8 cellular contexts compared by ENCODE assay signal in the genomic region with DNA sequence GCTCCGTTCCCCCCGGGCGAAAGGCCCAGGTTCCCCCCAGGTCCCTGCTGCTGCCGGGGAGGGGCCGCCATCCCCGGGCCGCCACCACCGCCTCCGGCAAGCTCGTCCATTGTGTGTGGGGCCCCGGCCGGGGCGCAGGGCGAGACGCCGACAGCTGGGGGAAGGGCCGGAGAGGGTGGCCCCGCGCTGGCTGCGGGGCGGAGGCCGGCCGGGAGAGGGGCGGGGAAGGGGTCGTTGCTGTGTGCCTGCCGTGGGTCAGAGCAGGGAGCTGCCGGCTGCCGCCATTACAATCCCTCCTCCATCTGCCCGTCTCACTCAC. TPM values are rescaled to one million over a fixed set of nuclear protein-coding genes. Genes with fewer than 3 reads are reported as not detected.
A peak's percentile ranks its signal among the peaks of the same experiment; 100 is the strongest.
DNase-seq lines count a peak whose midpoint lies in the region; ATAC-seq and TF ChIP-seq lines count a peak whose summit lies in the region.

A gene with protein sequence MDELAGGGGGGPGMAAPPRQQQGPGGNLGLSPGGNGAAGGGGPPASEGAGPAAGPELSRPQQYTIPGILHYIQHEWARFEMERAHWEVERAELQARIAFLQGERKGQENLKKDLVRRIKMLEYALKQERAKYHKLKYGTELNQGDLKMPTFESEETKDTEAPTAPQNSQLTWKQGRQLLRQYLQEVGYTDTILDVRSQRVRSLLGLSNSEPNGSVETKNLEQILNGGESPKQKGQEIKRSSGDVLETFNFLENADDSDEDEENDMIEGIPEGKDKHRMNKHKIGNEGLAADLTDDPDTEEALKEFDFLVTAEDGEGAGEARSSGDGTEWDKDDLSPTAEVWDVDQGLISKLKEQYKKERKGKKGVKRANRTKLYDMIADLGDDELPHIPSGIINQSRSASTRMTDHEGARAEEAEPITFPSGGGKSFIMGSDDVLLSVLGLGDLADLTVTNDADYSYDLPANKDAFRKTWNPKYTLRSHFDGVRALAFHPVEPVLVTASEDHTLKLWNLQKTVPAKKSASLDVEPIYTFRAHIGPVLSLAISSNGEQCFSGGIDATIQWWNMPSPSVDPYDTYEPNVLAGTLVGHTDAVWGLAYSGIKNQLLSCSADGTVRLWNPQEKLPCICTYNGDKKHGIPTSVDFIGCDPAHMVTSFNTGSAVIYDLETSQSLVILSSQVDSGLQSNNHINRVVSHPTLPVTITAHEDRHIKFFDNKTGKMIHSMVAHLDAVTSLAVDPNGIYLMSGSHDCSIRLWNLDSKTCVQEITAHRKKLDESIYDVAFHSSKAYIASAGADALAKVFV (minus strand): TSS at position 304 of the 319 bp plus-strand sequence. CDS start 194 bp downstream, at position 110.

- H3K4me3 Mint-ChIP-seq in central memory CD8-positive, alpha-beta T cell, result peak within 1 kb of the TSS; percentile 99

- H3K36me3 Mint-ChIP-seq in central memory CD8-positive, alpha-beta T cell (ENCODE audit: insufficient read depth), result peaks cover 22% of the 10 kb centered on the region

- H3K9me3 Mint-ChIP-seq in central memory CD8-positive, alpha-beta T cell, result no peaks in the 10 kb centered on the region

- TF ChIP-seq EP300 in transverse colon (IDR thresholded peaks at IDR 0.05; ENCODE audit: low read depth), result no peak

- TF ChIP-seq CTCF in transverse colon (IDR thresholded peaks at IDR 0.05), result no peak

- H3K4me1 ChIP-seq in BLaER1 (peaks cover 15% of the 10 kb centered on the region), HUES64 (ENCODE audit: insufficient read depth, low read length) (peaks cover 16% of the 10 kb centered on the region), transverse colon (peaks cover 0 to 38% (median 24%) of the 10 kb centered on the region in 4 donors)

- H3K27me3 ChIP-seq in BLaER1 (no peaks in the 10 kb centered on the region), HUES64 (ENCODE audit: insufficient read depth, low read length) (no peaks in the 10 kb centered on the region), transverse colon (no peaks in the 10 kb centered on the region)

- H3K27me3 Mint-ChIP-seq in central memory CD8-positive, alpha-beta T cell, result no peaks in the 10 kb centered on the region

- H3K36me3 ChIP-seq in BLaER1 (peaks cover 16% of the 10 kb centered on the region), HUES64 (ENCODE audit: insufficient read depth, low read length) (peaks cover 12% of the 10 kb centered on the region), transverse colon (no peaks in the 10 kb centered on the region)

- ATAC-seq in central memory CD8-positive, alpha-beta T cell (replicated peaks; ENCODE audit: extremely low read depth, poor library complexity, severe bottlenecking), result peak; percentile 31

- intact Hi-C loops in transverse colon (cut with DNase I; ENCODE audit: low total_unique reads) (no loop called here), head of caudate nucleus (cut with DNase I) (loop anchor here (5.0 kb wide), 1 partner anchor 181 kb away; a partner anchor contains a TSS)

- H3K27ac ChIP-seq in BLaER1 (peak within 1 kb of the TSS; percentile 98), HUES64 (ENCODE audit: low read depth, low read length) (peak within 1 kb of the TSS; percentile 97), transverse colon (peak within 1 kb of the TSS; percentile 94 to 100 (median 98))

- DNase-seq in central memory CD8-positive, alpha-beta T cell (ENCODE audit: low spot score in 2 of 2), result no peak
- DNase-seq in lung microvascular endothelial cell (ENCODE audit: low read depth in 2 of 2) (no peak), transverse colon (no peak), head of caudate nucleus (no peak), AML-193 (lab: John Stamatoyannopoulos, UW) (no peak), NCI-H1105 treated with DMSO at 0.1 percent for 48 hours (lab: John Stamatoyannopoulos, UW) (no peak)

- in situ Hi-C loops in transverse colon (cut with MboI; ENCODE audit: low pct_ligation_motif_present in 1 of 4, low pct_unique_long_range_greater_than_20kb in 1 of 4, low sequenced_read_pairs in 3 of 4), result no loop called here

- peak within 1 kb of the TSS; percentile 87 for H3K4me2 ChIP-seq in BLaER1

- peaks cover 54% of the 10 kb centered on the region for H3K4me1 Mint-ChIP-seq in central memory CD8-positive, alpha-beta T cell

- H3K9ac ChIP-seq in BLaER1, result peak within 1 kb of the TSS; percentile 99
- peak within 1 kb of the TSS; percentile 96 for H3K9ac ChIP-seq in HUES64 (ENCODE audit: low read depth, low read length)

- peaks cover 44% of the 10 kb centered on the region for H4K20me1 ChIP-seq in BLaER1

- WGBS in HUES64, result under 1% methylated on average over 26 of the region's 29 CpGs
- WGBS in transverse colon (ENCODE audit: low coverage in 1 of 2), 2 donors, result 0% methylated on average over 9 of the region's 29 CpGs; no CpG with 5 or more reads in 1 of the 2 donors

- peak within 1 kb of the TSS; percentile 99 for H3K4me3 ChIP-seq in BLaER1
- H3K4me3 ChIP-seq in HUES64 (ENCODE audit: low read length), result peak within 1 kb of the TSS; percentile 97
- H3K4me3 ChIP-seq in transverse colon, result peak within 1 kb of the TSS; percentile 72 to 99 (median 92)

- H3K9me3 ChIP-seq in BLaER1, result no peaks in the 10 kb centered on the region
- no peaks in the 10 kb centered on the region for H3K9me3 ChIP-seq in HUES64 (ENCODE audit: insufficient read depth, low read depth, low read length)
- H3K9me3 ChIP-seq in transverse colon, result no peaks in the 10 kb centered on the region

- no peak for TF ChIP-seq POLR2A in transverse colon (IDR thresholded peaks at IDR 0.05)

- H3K27ac Mint-ChIP-seq in central memory CD8-positive, alpha-beta T cell (ENCODE audit: low read depth), result peak within 1 kb of the TSS; percentile 97

RNA-seq across cellular contexts. Expression of the gene that starts here (rescaled TPM):
- polyA plus RNA-seq in HUES64 (2013, experiment 1 of 2), result 25.1 TPM
- 29.7 TPM for polyA plus RNA-seq in HUES64 (2013, experiment 2 of 2)
- 33.3 and 50.2 TPM in 2 replicates for total RNA-seq in lung microvascular endothelial cell
- total RNA-seq in transverse colon, result 10 to 100 TPM; 42.3 to 57.5 (median 51.5) TPM
